31 cellular contexts compared by ENCODE assay signal in genomic region chr2:56985609-56986008, GRCh38.
DNase-seq lines count a peak whose midpoint lies in the region; ATAC-seq and TF ChIP-seq lines count a peak whose summit lies in the region.
"Had no signal": no experiment of that assay in that cellular context is flagged by ENCODE, and none has a peak within 500 bp of the region (broad histone marks: within the 10 kb centered on the region; RNA-seq: fewer than 3 reads in every experiment).

No MANE protein-coding gene starts in this region.

- H3K4me3 Mint-ChIP-seq in activated naive CD8-positive, alpha-beta T cell treated with anti-CD3 and anti-CD28 coated beads, Interleukin-2, amount 50 U/mL, for 24 hours = no peak overlapping the region
- H3K4me3 Mint-ChIP-seq: activated CD8-positive, alpha-beta T cell treated with anti-CD3 and anti-CD28 coated beads, Interleukin-2, amount 10 ng/mL, durations not matched to agents 7 days and 5 days; activated naive CD8-positive, alpha-beta T cell treated with anti-CD3 and anti-CD28 coated beads for 36 hours; activated T-helper 17 cell treated with anti-CD3 and anti-CD28 coated beads, Interleukin-2, amount 50 U/mL, for 72 hours; CD4-positive, alpha-beta T cell; neural crest cell; stimulated activated effector memory CD8-positive, alpha-beta T cell treated with anti-CD3 and anti-CD28 coated beads, Interleukin-12 subunit alpha, Interleukin-12 subunit beta, amount 100 ng/mL, for 72 hours; type B pancreatic cell had no signal

- intact Hi-C loops in head of caudate nucleus (cut with DNase I) = no loop called here

- peak; percentile 5 for TF ChIP-seq CTCF in GM10266 (IDR thresholded peaks at IDR 0.05; ENCODE audit: control insufficient read depth, insufficient read depth, low read depth, missing control alignments)
- TF ChIP-seq CTCF in GM20000 (IDR thresholded peaks at IDR 0.05; ENCODE audit: extremely low read depth, missing control alignments) = no peak

- H3K4me1 Mint-ChIP-seq in activated naive CD8-positive, alpha-beta T cell treated with anti-CD3 and anti-CD28 coated beads, Interleukin-2, amount 50 U/mL, for 24 hours = no peaks in the 10 kb centered on the region
- H3K4me1 Mint-ChIP-seq: activated naive CD8-positive, alpha-beta T cell treated with anti-CD3 and anti-CD28 coated beads for 36 hours; activated T-helper 17 cell treated with anti-CD3 and anti-CD28 coated beads, Interleukin-2, amount 50 U/mL, for 72 hours; neural crest cell; stimulated activated effector memory CD8-positive, alpha-beta T cell treated with anti-CD3 and anti-CD28 coated beads, Interleukin-12 subunit alpha, Interleukin-12 subunit beta, amount 100 ng/mL, for 72 hours had no signal

- H3K27ac Mint-ChIP-seq in activated naive CD8-positive, alpha-beta T cell treated with anti-CD3 and anti-CD28 coated beads, Interleukin-2, amount 50 U/mL, for 24 hours = no peak overlapping the region
- H3K27ac Mint-ChIP-seq: activated CD8-positive, alpha-beta T cell treated with anti-CD3 and anti-CD28 coated beads, Interleukin-2, amount 10 ng/mL, durations not matched to agents 7 days and 5 days; activated naive CD8-positive, alpha-beta T cell treated with anti-CD3 and anti-CD28 coated beads for 36 hours; activated T-helper 17 cell treated with anti-CD3 and anti-CD28 coated beads, Interleukin-2, amount 50 U/mL, for 72 hours; CD4-positive, alpha-beta T cell; stimulated activated effector memory CD8-positive, alpha-beta T cell treated with anti-CD3 and anti-CD28 coated beads, Interleukin-12 subunit alpha, Interleukin-12 subunit beta, amount 100 ng/mL, for 72 hours; type B pancreatic cell had no signal

- H3K27me3 Mint-ChIP-seq in activated naive CD8-positive, alpha-beta T cell treated with anti-CD3 and anti-CD28 coated beads, Interleukin-2, amount 50 U/mL, for 24 hours = no peaks in the 10 kb centered on the region
- H3K27me3 Mint-ChIP-seq: activated naive CD8-positive, alpha-beta T cell treated with anti-CD3 and anti-CD28 coated beads for 36 hours; activated T-helper 17 cell treated with anti-CD3 and anti-CD28 coated beads, Interleukin-2, amount 50 U/mL, for 72 hours; CD4-positive, alpha-beta T cell; type B pancreatic cell had no signal

- DNase-seq in GM10266 (ENCODE audit: extremely low spot score) (no peak), GM20000 (ENCODE audit: low spot score) (peak; percentile 2), SW480 (ENCODE audit: low spot score) (peak; percentile 2), head of caudate nucleus (no peak), epidermal melanocyte (ENCODE audit: insufficient read length, low spot score) (no peak)
- DNase-seq in activated naive CD8-positive, alpha-beta T cell treated with anti-CD3 and anti-CD28 coated beads, Interleukin-2, amount 50 U/mL, for 24 hours = no peak
- DNase-seq: activated CD4-positive, alpha-beta T cell treated with anti-CD3 and anti-CD28 coated beads for 4 hours; activated CD8-positive, alpha-beta T cell treated with anti-CD3 and anti-CD28 coated beads, Interleukin-2, amount 10 ng/mL, durations not matched to agents 7 days and 5 days; activated naive CD8-positive, alpha-beta T cell treated with anti-CD3 and anti-CD28 coated beads for 36 hours; CD4-positive, alpha-beta T cell; cortex of kidney; effector memory CD4-positive, alpha-beta T cell; H7; heart left ventricle; left ventricle myocardium superior; mesendoderm; NCI-H1105 treated with DMSO at 0.1 percent for 48 hours; NCI-H2029 treated with DMSO at 0.1 percent for 48 hours; NCI-H2227 treated with DMSO at 0.1 percent for 48 hours; NCI-H526; ovary; SJCRH30; stimulated activated CD4-positive, alpha-beta T cell treated with anti-CD3 and anti-CD28 coated beads, Interleukin-15, amount 100 ng/mL, for 24 hours; SW 1271; T-helper 9 cell had no signal

- no peaks in the 10 kb centered on the region for H3K36me3 Mint-ChIP-seq in activated naive CD8-positive, alpha-beta T cell treated with anti-CD3 and anti-CD28 coated beads, Interleukin-2, amount 50 U/mL, for 24 hours (ENCODE audit: low read depth)
- H3K36me3 Mint-ChIP-seq: activated naive CD8-positive, alpha-beta T cell treated with anti-CD3 and anti-CD28 coated beads for 36 hours; stimulated activated effector memory CD8-positive, alpha-beta T cell treated with anti-CD3 and anti-CD28 coated beads, Interleukin-12 subunit alpha, Interleukin-12 subunit beta, amount 100 ng/mL, for 72 hours; type B pancreatic cell had no signal

- peaks cover 17% of the 10 kb centered on the region for H3K9me3 Mint-ChIP-seq in activated naive CD8-positive, alpha-beta T cell treated with anti-CD3 and anti-CD28 coated beads, Interleukin-2, amount 50 U/mL, for 24 hours

- peak; percentile 81 for ATAC-seq in HG03066 (IDR thresholded peaks at IDR 0.05; ENCODE audit: low read depth, unreplicated experiment)
- no peak for ATAC-seq in GM18873 (IDR thresholded peaks at IDR 0.05; ENCODE audit: low FRiP score, unreplicated experiment)
- no peak for ATAC-seq in activated naive CD8-positive, alpha-beta T cell treated with anti-CD3 and anti-CD28 coated beads, Interleukin-2, amount 50 U/mL, for 24 hours
- ATAC-seq: activated CD8-positive, alpha-beta T cell treated with anti-CD3 and anti-CD28 coated beads, Interleukin-2, amount 10 ng/mL, durations not matched to agents 7 days and 5 days; activated T-helper 17 cell treated with anti-CD3 and anti-CD28 coated beads, Interleukin-2, amount 50 U/mL, for 72 hours; heart left ventricle; left ventricle myocardium superior; stimulated activated effector memory CD8-positive, alpha-beta T cell treated with anti-CD3 and anti-CD28 coated beads, Interleukin-12 subunit alpha, Interleukin-12 subunit beta, amount 100 ng/mL, for 72 hours had no signal

Comparison
In these comparisons a context has a peak if more than half of its experiments do, and no peak if none do; other contexts are left out.
1. DNase-seq: peak in GM20000 (single experiment) and SW480 (single experiment); none in GM10266 (single experiment), head of caudate nucleus (0 of 42), epidermal melanocyte (single experiment) and activated naive CD8-positive, alpha-beta T cell treated with anti-CD3 and anti-CD28 coated beads, Interleukin-2, amount 50 U/mL, for 24 hours (single experiment).